In genomic region chr12:132494294-132495164, GRCh38 we compare ENCODE assay signal across 12 cellular contexts. TPM values are rescaled to one million over a fixed set of nuclear protein-coding genes. Genes with fewer than 3 reads are reported as not detected.
DNase-seq lines count a peak whose midpoint lies in the region; ATAC-seq and TF ChIP-seq lines count a peak whose summit lies in the region.
"Had no signal": no experiment of that assay in that cellular context is flagged by ENCODE, and none has a peak within 500 bp of the region (broad histone marks: within the 10 kb centered on the region; RNA-seq: fewer than 3 reads in every experiment).

No MANE protein-coding gene starts in this region.

- CTCF ChIA-PET in activated CD4-positive, alpha-beta T cell treated with anti-CD3 and anti-CD28 coated beads for 36 hours (lab: Charles Lee), result interaction anchor here (0.6 kb wide), 1 partner anchor 9 kb away, joined by 3 read pairs; no protein-coding TSS in a partner anchor

- H3K9me3 ChIP-seq in Loucy (ENCODE audit: insufficient read depth, low read depth, low read length) (no peaks in the 10 kb centered on the region), right atrium auricular region (no peaks in the 10 kb centered on the region), gastrocnemius medialis (no peaks in the 10 kb centered on the region)

- no peaks in the 10 kb centered on the region for H3K27me3 ChIP-seq in Loucy (ENCODE audit: insufficient read depth, low read length, poor library complexity, severe bottlenecking)
- no peaks in the 10 kb centered on the region for H3K27me3 ChIP-seq in right atrium auricular region
- H3K27me3 ChIP-seq in gastrocnemius medialis, result no peaks in the 10 kb centered on the region

- H3K4me1 ChIP-seq in Loucy (ENCODE audit: insufficient read depth, low read length, poor library complexity, severe bottlenecking) (peaks cover 40% of the 10 kb centered on the region), right atrium auricular region (peaks cover 0 to 89% of the 10 kb centered on the region in 2 donors), gastrocnemius medialis (peaks cover 74 to 87% of the 10 kb centered on the region in 2 donors)

- H2AFZ ChIP-seq in Loucy (ENCODE audit: low read length), result no peak overlapping the region

- no peak for TF ChIP-seq POLR2A in gastrocnemius medialis (IDR thresholded peaks at IDR 0.05)

- no peaks in the 10 kb centered on the region for H3F3A ChIP-seq in Loucy (ENCODE audit: low read depth)

- peaks cover 54% of the 10 kb centered on the region for H3K4me1 Mint-ChIP-seq in activated CD4-positive, alpha-beta T cell treated with anti-CD3 and anti-CD28 coated beads for 36 hours
- H3K4me1 Mint-ChIP-seq in activated CD4-positive, alpha-beta T cell treated with anti-CD3 and anti-CD28 coated beads, Interleukin-2, amount 10 ng/mL, durations not matched to agents 24 days and 14 days, result peaks cover 24% of the 10 kb centered on the region

- no peaks in the 10 kb centered on the region for H3K9me2 ChIP-seq in Loucy (replicated peaks; ENCODE audit: low read depth, low read length)

- peak overlapping the region; percentile 99 for H3K4me2 ChIP-seq in Loucy (ENCODE audit: low read depth, low read length, poor library complexity, severe bottlenecking)

- in situ Hi-C loops in gastrocnemius medialis (cut with MboI; ENCODE audit: low sequenced_read_pairs in 4 of 4), result no loop called here

- H3K4me3 ChIP-seq in Loucy (ENCODE audit: low read length, poor library complexity, severe bottlenecking) (peak overlapping the region; percentile 77), right atrium auricular region (no peak overlapping the region), gastrocnemius medialis (no peak overlapping the region)

- H3K36me3 Mint-ChIP-seq in activated CD4-positive, alpha-beta T cell treated with anti-CD3 and anti-CD28 coated beads for 36 hours (ENCODE audit: low read depth), result peaks cover 2% of the 10 kb centered on the region
- H3K36me3 Mint-ChIP-seq in activated CD4-positive, alpha-beta T cell treated with anti-CD3 and anti-CD28 coated beads, Interleukin-2, amount 10 ng/mL, durations not matched to agents 24 days and 14 days (ENCODE audit: low read depth), result peaks cover 4% of the 10 kb centered on the region

- intact Hi-C loops in activated CD4-positive, alpha-beta T cell treated with anti-CD3 and anti-CD28 coated beads for 36 hours (cut with DNase I, micrococcal nuclease), result loop anchor here in 1 of 2 experiments (5.0 kb wide), 3 partner anchors 193 to 352 kb away; partner anchors contain the start of genes ANKLE2, DDX51, NOC4L and POLE
- intact Hi-C loops in activated CD4-positive, alpha-beta T cell treated with anti-CD3 and anti-CD28 coated beads, Interleukin-2, amount 10 ng/mL, durations not matched to agents 24 days and 14 days (cut with micrococcal nuclease), result no loop called here
- intact Hi-C loops in gastrocnemius medialis (cut with DNase I; ENCODE audit: low total_unique reads), result loop anchor here (5.0 kb wide), 1 partner anchor 352 kb away; the partner anchor contains the start of genes DDX51 and NOC4L

- no peaks in the 10 kb centered on the region for H3K27me3 Mint-ChIP-seq in activated CD4-positive, alpha-beta T cell treated with anti-CD3 and anti-CD28 coated beads for 36 hours
- H3K27me3 Mint-ChIP-seq in activated CD4-positive, alpha-beta T cell treated with anti-CD3 and anti-CD28 coated beads, Interleukin-2, amount 10 ng/mL, durations not matched to agents 24 days and 14 days, result no peaks in the 10 kb centered on the region

- no peak for ATAC-seq in activated CD4-positive, alpha-beta T cell treated with anti-CD3 and anti-CD28 coated beads for 36 hours
- ATAC-seq in gastrocnemius medialis, result no peak
- ATAC-seq in HG03460 (IDR thresholded peaks at IDR 0.05; ENCODE audit: unreplicated experiment), result no peak

- peak overlapping the region; percentile 8 for H3K27ac Mint-ChIP-seq in activated CD4-positive, alpha-beta T cell treated with anti-CD3 and anti-CD28 coated beads for 36 hours
- H3K27ac Mint-ChIP-seq in activated CD4-positive, alpha-beta T cell treated with anti-CD3 and anti-CD28 coated beads, Interleukin-2, amount 10 ng/mL, durations not matched to agents 24 days and 14 days, result no peak overlapping the region

- H4K20me1 ChIP-seq in Loucy (ENCODE audit: insufficient read depth, low read length, poor library complexity, severe bottlenecking), result peaks cover 77% of the 10 kb centered on the region

- peak overlapping the region; percentile 84 for H3K9ac ChIP-seq in Loucy (ENCODE audit: low read depth, low read length, poor library complexity, severe bottlenecking)

- no peak for DNase-seq in activated CD4-positive, alpha-beta T cell treated with anti-CD3 and anti-CD28 coated beads for 36 hours
- DNase-seq in activated CD4-positive, alpha-beta T cell treated with anti-CD3 and anti-CD28 coated beads, Interleukin-2, amount 10 ng/mL, durations not matched to agents 24 days and 14 days, result no peak
- no peak for DNase-seq in right atrium auricular region (ENCODE audit: low spot score)
- DNase-seq in gastrocnemius medialis, result no peak
- no peak for DNase-seq in effector CD8-positive, alpha-beta T cell (lab: John Stamatoyannopoulos, UW)
- DNase-seq in AG08395 (ENCODE audit: low spot score), result no peak
- DNase-seq: ACHN; NCI-H2081 treated with DMSO at 0.1 percent for 48 hours; stimulated activated CD4-positive, alpha-beta T cell treated with anti-CD3 and anti-CD28 coated beads, Interleukin-1b, Interleukin-23, amount 100 ng/mL, for 48 hours; T-helper 9 cell had no signal

- H3K4me3 Mint-ChIP-seq in activated CD4-positive, alpha-beta T cell treated with anti-CD3 and anti-CD28 coated beads for 36 hours, result no peak overlapping the region
- no peak overlapping the region for H3K4me3 Mint-ChIP-seq in activated CD4-positive, alpha-beta T cell treated with anti-CD3 and anti-CD28 coated beads, Interleukin-2, amount 10 ng/mL, durations not matched to agents 24 days and 14 days

- H3K27ac ChIP-seq in right atrium auricular region (peak overlapping the region; percentile 31 to 85), gastrocnemius medialis (peak overlapping the region; percentile 55 to 72 (median 66))

- H3K36me3 ChIP-seq in Loucy (ENCODE audit: insufficient read depth, low read length) (no peaks in the 10 kb centered on the region), right atrium auricular region (no peaks in the 10 kb centered on the region), gastrocnemius medialis (no peaks in the 10 kb centered on the region)

- H3K79me2 ChIP-seq in Loucy (ENCODE audit: insufficient read depth, low read length), result peaks cover 90% of the 10 kb centered on the region

- no peaks in the 10 kb centered on the region for H3K9me3 Mint-ChIP-seq in activated CD4-positive, alpha-beta T cell treated with anti-CD3 and anti-CD28 coated beads for 36 hours (ENCODE audit: low read depth)
- H3K9me3 Mint-ChIP-seq in activated CD4-positive, alpha-beta T cell treated with anti-CD3 and anti-CD28 coated beads, Interleukin-2, amount 10 ng/mL, durations not matched to agents 24 days and 14 days, result no peaks in the 10 kb centered on the region

- TF ChIP-seq CTCF in Loucy (conservative IDR thresholded peaks at IDR 0.05; ENCODE audit: low read length), result no peak
- no peak for TF ChIP-seq CTCF in right atrium auricular region (IDR thresholded peaks at IDR 0.05)
- no peak for TF ChIP-seq CTCF in gastrocnemius medialis (IDR thresholded peaks at IDR 0.05 in 4 of 5, conservative IDR thresholded peaks at IDR 0.05 in 1 of 5)

- POLR2A ChIA-PET in activated CD4-positive, alpha-beta T cell treated with anti-CD3 and anti-CD28 coated beads for 36 hours (lab: Charles Lee), result no interaction called here

RNA-seq across cellular contexts. Expression of gene FBRSL1, which starts 4.6 kb away (rescaled TPM):
- 10 to 100 TPM; 35.7 to 55.1 TPM for total RNA-seq in activated CD4-positive, alpha-beta T cell treated with anti-CD3 and anti-CD28 coated beads for 36 hours
- 91.3 and 96.1 TPM in 2 replicates for total RNA-seq in activated CD4-positive, alpha-beta T cell treated with anti-CD3 and anti-CD28 coated beads, Interleukin-2, amount 10 ng/mL, durations not matched to agents 24 days and 14 days
- total RNA-seq in right atrium auricular region (10 to 100 TPM; 19.3 to 20.4 TPM), gastrocnemius medialis (10 to 100 TPM in 3 of 4 donors, 1 to 10 TPM in 1; 8.4 to 29.4 (median 22.8) TPM)
